In genomic region chr3:136142592-136142991, GRCh38 we compare ENCODE assay signal across 9 cellular contexts. TPM values are rescaled to one million over a fixed set of nuclear protein-coding genes. Genes with fewer than 3 reads are reported as not detected.
A peak's percentile ranks its signal among the peaks of the same experiment; 100 is the strongest.
DNase-seq lines count a peak whose midpoint lies in the region; ATAC-seq, FAIRE-seq and TF ChIP-seq lines count a peak whose summit lies in the region.
"Had no signal": no experiment of that assay in that cellular context is flagged by ENCODE, and none has a peak within 500 bp of the region (broad histone marks: within the 10 kb centered on the region; RNA-seq: fewer than 3 reads in every experiment).

No MANE protein-coding gene starts in this region.

- peak overlapping the region; percentile 29; the same call in 1 of the 2 replicates for H3K4me2 ChIP-seq in IMR-90 (ENCODE audit: low read depth, low read length)
- H3K4me2 ChIP-seq in K562 (ENCODE audit: insufficient read depth, low read length): no peak overlapping the region

- ATAC-seq in IMR-90 (ENCODE audit: low read depth) (peak; percentile 85), K562 (peak; percentile 36; the same call in 2 of the 3 replicates), HG02798 (IDR thresholded peaks at IDR 0.05; ENCODE audit: poor library complexity, unreplicated experiment) (no peak), HG02610 (IDR thresholded peaks at IDR 0.05; ENCODE audit: unreplicated experiment) (no peak), HG03159 (IDR thresholded peaks at IDR 0.05; ENCODE audit: unreplicated experiment) (no peak)

- no peak overlapping the region for H4K5ac ChIP-seq in IMR-90 (ENCODE audit: low read depth, low read length)

- TF ChIP-seq POLR2A in IMR-90 (IDR thresholded peaks at IDR 0.05; ENCODE audit: low read depth, low read length) (no peak), K562 (conservative IDR thresholded peaks at IDR 0.05) (no peak)

- H2AK5ac ChIP-seq in IMR-90 (ENCODE audit: low read depth, low read length): peak overlapping the region; percentile 62; the same call in 1 of the 2 replicates

- H3K4me1 ChIP-seq in IMR-90 (ENCODE audit: control insufficient read depth, insufficient read depth, low read length) (peaks cover 9% of the 10 kb centered on the region), K562 (replicated peaks in 1 of 2; ENCODE audit: control insufficient read depth in 2 of 2, insufficient read depth in 2 of 2, low read length in 2 of 2) (no peaks in the 10 kb centered on the region; a peak in 1 of 5 replicates), liver (ENCODE audit: control insufficient read depth in 4 of 4, insufficient read depth in 4 of 4, low read length in 3 of 4) (peaks cover 0 to 3% (median 0%) of the 10 kb centered on the region in 4 donors)

- FAIRE-seq in K562 (lab: Jason Lieb, UNC): no peak

- H3K9ac ChIP-seq in IMR-90 (ENCODE audit: low read depth, low read length): no peak overlapping the region
- H3K9ac ChIP-seq in K562 (ENCODE audit: insufficient read depth in 1 of 2, low read depth in 2 of 2, low read length in 2 of 2): no peak overlapping the region
- no peak overlapping the region for H3K9ac ChIP-seq in liver (ENCODE audit: low read depth in 1 of 2, low read length in 2 of 2)

- no peak for TF ChIP-seq EP300 in K562 (IDR thresholded peaks at IDR 0.05; ENCODE audit: low read length)

- H3K36me3 ChIP-seq in BJ (ENCODE audit: control insufficient read depth, insufficient read depth, low read length): peaks cover 2% of the 10 kb centered on the region
- H3K36me3 ChIP-seq in IMR-90 (ENCODE audit: control insufficient read depth, insufficient read depth, low read length): peaks cover 7% of the 10 kb centered on the region
- H3K36me3 ChIP-seq in K562 (ENCODE audit: control insufficient read depth, insufficient read depth, low read length): no peaks in the 10 kb centered on the region
- peaks cover 0 to 3% (median 0%) of the 10 kb centered on the region in 4 donors for H3K36me3 ChIP-seq in liver (ENCODE audit: control insufficient read depth in 4 of 4, insufficient read depth in 3 of 4, low read depth in 1 of 4, low read length in 3 of 4)
- H3K36me3 ChIP-seq: HAP-1 had no signal

- peak overlapping the region; percentile 48 for H2AFZ ChIP-seq in IMR-90 (replicated peaks; ENCODE audit: low read length, poor library complexity)
- H2AFZ ChIP-seq in K562 (ENCODE audit: low read depth, low read length): no peak overlapping the region

- peaks cover 12 to 52% of the 10 kb centered on the region in 2 experiments for H3K79me1 ChIP-seq in IMR-90 (ENCODE audit: low read depth in 1 of 2, low read length in 2 of 2)

- H3K18ac ChIP-seq in IMR-90 (ENCODE audit: low read depth, low read length): no peak overlapping the region; the same call in 1 of the 2 replicates

- no peak overlapping the region for H2BK15ac ChIP-seq in IMR-90 (ENCODE audit: low read depth, low read length)

- no peak overlapping the region for H3K56ac ChIP-seq in IMR-90 (ENCODE audit: extremely low read depth, insufficient read depth, low read length)

- intact Hi-C loops in IMR-90 (cut with micrococcal nuclease): loop anchor here (2.0 kb wide), 1 partner anchor 52 kb away; no protein-coding TSS in a partner anchor
- intact Hi-C loops in K562 (cut with micrococcal nuclease): no loop called here

- peak overlapping the region; percentile 68 for H3K4ac ChIP-seq in IMR-90 (ENCODE audit: low read depth, low read length)

- BruUV-seq in IMR-90 (replicated peaks; lab: Mats Ljungman, UMichigan) (no TSS peak), K562 (replicated peaks; lab: Mats Ljungman, UMichigan) (no TSS peak)

- peak overlapping the region; percentile 63; the same call in 1 of the 2 replicates for H2BK20ac ChIP-seq in IMR-90 (ENCODE audit: low read depth, low read length)

- no peak for TF ChIP-seq RAD21 in IMR-90 (IDR thresholded peaks at IDR 0.05; ENCODE audit: low read length)
- no peak for TF ChIP-seq RAD21 in K562 (CRISPR knock-in tag; conservative IDR thresholded peaks at IDR 0.05 in 1 of 2, IDR thresholded peaks at IDR 0.05 in 1 of 2)
- no peak for TF ChIP-seq RAD21 in liver (IDR thresholded peaks at IDR 0.05)

- no peak overlapping the region for H3K4me3 ChIP-seq in BJ (ENCODE audit: low read depth, low read length)
- H3K4me3 ChIP-seq in IMR-90 (ENCODE audit: insufficient read depth, low read depth, low read length): no peak overlapping the region
- H3K4me3 ChIP-seq in K562: no peak overlapping the region
- H3K4me3 ChIP-seq in liver (ENCODE audit: low read depth in 1 of 3, low read length in 3 of 3): no peak overlapping the region
- H3K4me3 ChIP-seq: HAP-1 had no signal

- H3K9me3 ChIP-seq in IMR-90 (ENCODE audit: control insufficient read depth, insufficient read depth, low read length): no peaks in the 10 kb centered on the region
- no peaks in the 10 kb centered on the region for H3K9me3 ChIP-seq in K562 (replicated peaks; ENCODE audit: control insufficient read depth, insufficient read depth, low read depth, low read length)
- H3K9me3 ChIP-seq in liver (ENCODE audit: control insufficient read depth in 4 of 4, low read length in 3 of 4): no peaks in the 10 kb centered on the region
- H3K9me3 ChIP-seq: HAP-1 had no signal

- CTCF ChIA-PET in BJ (lab: Yijun Ruan, JAX): interaction anchor here (0.5 kb wide), 1 partner anchor 50 kb away, joined by 3 read pairs; no protein-coding TSS in a partner anchor
- CTCF ChIA-PET in IMR-90 (lab: Yijun Ruan, JAX): no interaction called here
- CTCF ChIA-PET in K562 (lab: Yijun Ruan, JAX; ENCODE audit: low intra/inter-chr PET ratio): no interaction called here

- POLR2A ChIA-PET in BJ (lab: Charles Lee): interaction anchor here (0.6 kb wide), 1 partner anchor 56 kb away, joined by 3 read pairs; no protein-coding TSS in a partner anchor
- POLR2A ChIA-PET in IMR-90 (lab: Charles Lee; ENCODE audit: unreplicated experiment): no interaction called here
- POLR2A ChIA-PET in K562 (lab: Yijun Ruan, JAX): no interaction called here

- dilution Hi-C loops in IMR-90 (cut with HindIII; ENCODE audit: low sequenced_read_pairs, unreplicated experiment): no loop called here

- H2BK5ac ChIP-seq in IMR-90 (ENCODE audit: low read depth, low read length, poor library complexity, severe bottlenecking): peak overlapping the region; percentile 79

- no peak overlapping the region for H3K23ac ChIP-seq in IMR-90 (ENCODE audit: low read depth, low read length)

- H3K79me2 ChIP-seq in K562 (ENCODE audit: control insufficient read depth, insufficient read depth, low read length): no peaks in the 10 kb centered on the region; the same call in 2 of the 3 replicates

- TF ChIP-seq CTCF in BJ (IDR thresholded peaks at IDR 0.05; ENCODE audit: insufficient read depth, low read depth, low read length) (no peak), IMR-90 (conservative IDR thresholded peaks at IDR 0.05; ENCODE audit: low read depth, low read length) (no peak), K562 (IDR thresholded peaks at IDR 0.05 in 2 of 3, conservative IDR thresholded peaks at IDR 0.05 in 1 of 3; ENCODE audit: insufficient read depth in 2 of 3, low read depth in 1 of 3, low read length in 3 of 3) (no peak), liver (IDR thresholded peaks at IDR 0.05; ENCODE audit: low read depth, low read length, missing input control) (no peak)

- H4K20me1 ChIP-seq in IMR-90 (ENCODE audit: insufficient read depth, low read length): peaks cover 7% of the 10 kb centered on the region; the same call in 1 of the 2 replicates
- H4K20me1 ChIP-seq in K562 (replicated peaks; ENCODE audit: control insufficient read depth, insufficient read depth, low read length): no peaks in the 10 kb centered on the region

- H3K27ac ChIP-seq in IMR-90 (ENCODE audit: insufficient read depth, low read length) (peak overlapping the region; percentile 29; the same call in 1 of the 2 replicates), K562 (ENCODE audit: extremely low read depth, low read depth, low read length) (no peak overlapping the region), liver (ENCODE audit: low read depth in 1 of 2, low read length in 2 of 2) (no peak overlapping the region)

- 0% methylated on average over 2 of the region's 3 CpGs; no CpG with 5 or more reads in 1 of the 2 experiments for WGBS in IMR-90 (ENCODE audit: extremely low coverage in 2 of 2, insufficient read length in 1 of 2), 2 experiments
- 19% methylated on average over 3 of the region's 3 CpGs for WGBS in K562 (ENCODE audit: insufficient coverage, low coverage, missing lambda C conversion rate)
- WGBS in liver: 52% methylated on average over 3 of the region's 3 CpGs

- peak overlapping the region; percentile 35; the same call in 1 of the 2 replicates for H2BK120ac ChIP-seq in IMR-90 (ENCODE audit: low read depth, low read length)

- H3K27me3 ChIP-seq in BJ (ENCODE audit: control insufficient read depth, insufficient read depth, low read length) (no peaks in the 10 kb centered on the region), IMR-90 (ENCODE audit: control insufficient read depth, insufficient read depth, low read length) (no peaks in the 10 kb centered on the region), K562 (ENCODE audit: control insufficient read depth in 2 of 2, insufficient read depth in 2 of 2, low read length in 2 of 2) (no peaks in the 10 kb centered on the region), liver (ENCODE audit: control insufficient read depth in 4 of 4, insufficient read depth in 4 of 4, low read length in 3 of 4) (no peaks in the 10 kb centered on the region)

- in situ Hi-C loops in IMR-90 (cut with MboI; ENCODE audit: low sequenced_read_pairs): no loop called here
- in situ Hi-C loops in K562 (cut with MboI): no loop called here

- peak overlapping the region; percentile 18; the same call in 1 of the 2 replicates for H4K91ac ChIP-seq in IMR-90 (ENCODE audit: insufficient read depth, low read depth, low read length)

- peak; percentile 71 for DNase-seq in BJ (ENCODE audit: low read depth)
- peak; percentile 86 for DNase-seq in IMR-90
- DNase-seq in K562 (ENCODE audit: extremely low read depth in 1 of 4, low spot score in 3 of 4): no peak
- DNase-seq in stimulated activated CD4-positive, alpha-beta T cell treated with anti-CD3 and anti-CD28 coated beads, Interleukin-15, amount 100 ng/mL, for 24 hours: no peak

- H2AK9ac ChIP-seq in IMR-90 (replicated peaks; ENCODE audit: low read depth, low read length, poor library complexity): no peak overlapping the region

- H3K9me1 ChIP-seq in IMR-90 (ENCODE audit: insufficient read depth, low read length) (peaks cover 16% of the 10 kb centered on the region), K562 (ENCODE audit: control insufficient read depth, insufficient read depth, low read length) (no peaks in the 10 kb centered on the region)

- 0 out of 2 replicates have a peak overlapping the region, but pooled peaks have one; percentile 69 for H3K14ac ChIP-seq in IMR-90 (replicated peaks; ENCODE audit: low read depth, low read length)

- H4K8ac ChIP-seq in IMR-90 (ENCODE audit: low read depth in 2 of 2, low read length in 2 of 2): no peak overlapping the region

RNA-seq across cellular contexts. Expression of gene MSL2, which starts 53.5 kb away (rescaled TPM):
- polyA plus RNA-seq in BJ (2011; rRNA removed) (2.7 and 4.9 TPM in 2 replicates), IMR-90 (2012; rRNA removed) (4.0 and 7.1 TPM in 2 replicates), K562 (2011; rRNA removed) (8.3 and 9.1 TPM in 2 replicates), K562 (2014; fragmentation: Illumina TruSeq; extraction: Trizol) (13.5 and 14.1 TPM in 2 replicates), K562 (2014; fragmentation: Nextera tagmentation; extraction: Ambion mirVana) (1 to 10 TPM; 1.9 to 2.2 TPM), K562 (2014; rRNA removed) (6.1 and 6.5 TPM in 2 replicates), liver (1 to 10 TPM; 2.7 to 4.4 TPM)
- 6.5 and 9.1 TPM in 2 replicates for polyA minus RNA-seq in BJ (2011; rRNA and poly(A)+ RNA removed)
- total RNA-seq in IMR-90 (2012; rRNA removed) (13.6 and 20.8 TPM in 2 replicates), K562 (2014; rRNA removed) (5.9 and 6.0 TPM in 2 replicates), K562 (2014; rRNA removed; fragmentation: Illumina TruSeq; extraction: Trizol) (11.3 and 11.6 TPM in 2 replicates), K562 (2015; rRNA removed; fragmentation: Illumina TruSeq; extraction: Trizol) (11.1 and 12.6 TPM in 2 replicates), K562 (2021) (19.9 TPM in 2 replicates), liver (10 to 100 TPM; 13.8 to 18.7 TPM)
- 1.2 and 2.3 TPM in 2 replicates for polyA plus RNA-seq in IMR-90 (2012; cell fraction: cytosol; rRNA removed)
- 0.79 and 3.5 TPM in 2 replicates for polyA plus RNA-seq in IMR-90 (2012; cell fraction: nucleus; rRNA removed; ENCODE audit: low replicate concordance)
- total RNA-seq in K562 (2011; cell fraction: chromatin; rRNA removed; ENCODE audit: low replicate concordance): 13.8 and 29.6 TPM in 2 replicates
- total RNA-seq in K562 (2011; cell fraction: nucleolus; rRNA removed): 8.7 and 10.1 TPM in 2 replicates
- 15.4 and 17.9 TPM in 2 replicates for total RNA-seq in K562 (2011; cell fraction: nucleoplasm; rRNA removed)
- polyA plus RNA-seq in K562 (2011; cell fraction: cytosol; rRNA removed): 2.5 and 6.9 TPM in 2 replicates
- polyA plus RNA-seq in K562 (2011; cell fraction: nucleus; rRNA removed): 5.2 and 5.8 TPM in 2 replicates
- 10.3 and 11.0 TPM in 2 replicates for polyA plus RNA-seq in K562 (2012)
- polyA minus RNA-seq in K562 (2011; rRNA and poly(A)+ RNA removed): 31.5 and 33.7 TPM in 2 replicates
- 8.0 and 12.7 TPM in 2 replicates for polyA minus RNA-seq in K562 (2011; cell fraction: cytosol; rRNA and poly(A)+ RNA removed)
- polyA minus RNA-seq in K562 (2011; cell fraction: nucleus; rRNA and poly(A)+ RNA removed): 6.3 and 11.6 TPM in 2 replicates

Comparison
In these comparisons a context has a peak if more than half of its experiments do, and no peak if none do; other contexts are left out.
1. DNase-seq: peak in BJ (single experiment) and IMR-90 (single experiment); none in K562 (0 of 4) and stimulated activated CD4-positive, alpha-beta T cell treated with anti-CD3 and anti-CD28 coated beads, Interleukin-15, amount 100 ng/mL, for 24 hours (single experiment).
2. ATAC-seq: peak in IMR-90 (single experiment) and K562 (single experiment); none in HG02798 (single experiment), HG02610 (single experiment) and HG03159 (single experiment).